In genomic region chr12:130041983-130042812, GRCh38 we compare ENCODE assay signal across 8 cellular contexts.
DNase-seq lines count a peak whose midpoint lies in the region; ATAC-seq and TF ChIP-seq lines count a peak whose summit lies in the region.

No MANE protein-coding gene starts in this region.

- TF ChIP-seq CTCF in CD4-positive, alpha-beta T cell (IDR thresholded peaks at IDR 0.05) = peak; percentile 59

- H3K4me1 Mint-ChIP-seq in CD4-positive, alpha-beta T cell (ENCODE audit: low read depth) = no peaks in the 10 kb centered on the region

- POLR2A ChIA-PET in CD4-positive, alpha-beta T cell (lab: Charles Lee) = no interaction called here

- intact Hi-C loops in CD4-positive, alpha-beta T cell (cut with DNase I, micrococcal nuclease) = no loop called here

- H3K4me3 Mint-ChIP-seq in CD4-positive, alpha-beta T cell = no peak overlapping the region

- H3K27ac ChIP-seq in CD4-positive, alpha-beta T cell (ENCODE audit: low read depth, low read length) = no peak overlapping the region

- CTCF ChIA-PET in CD4-positive, alpha-beta T cell (lab: Charles Lee) = interaction anchor here (1.3 kb wide), 1 partner anchor 16 kb away, joined by 3 read pairs; no protein-coding TSS in a partner anchor

- H3K27ac Mint-ChIP-seq in CD4-positive, alpha-beta T cell = no peak overlapping the region

- H3K36me3 Mint-ChIP-seq in CD4-positive, alpha-beta T cell (ENCODE audit: low read depth) = no peaks in the 10 kb centered on the region

- ATAC-seq in CD4-positive, alpha-beta T cell (ENCODE audit: poor library complexity) = peak; percentile 34
- no peak for ATAC-seq in GM18505 (IDR thresholded peaks at IDR 0.05; ENCODE audit: unreplicated experiment)
- ATAC-seq in HG02588 (IDR thresholded peaks at IDR 0.05; ENCODE audit: unreplicated experiment) = no peak

- no peak for TF ChIP-seq POLR2A in GM18505 (IDR thresholded peaks at IDR 0.05; ENCODE audit: borderline replicate concordance, extremely low read depth, insufficient read depth, insufficient read length)

- no peaks in the 10 kb centered on the region for H3K9me3 ChIP-seq in CD4-positive, alpha-beta T cell (ENCODE audit: control insufficient read depth, low read length)

- H3K27me3 ChIP-seq in CD4-positive, alpha-beta T cell (ENCODE audit: control insufficient read depth, insufficient read depth, low read length) = peaks cover 41% of the 10 kb centered on the region

- peak in 9 of 10 experiments; percentile 10 to 55 (median 13) for DNase-seq in CD4-positive, alpha-beta T cell
- DNase-seq in NCI-H1092 (lab: John Stamatoyannopoulos, UW) (peak; percentile 31), hypothalamus (lab: John Stamatoyannopoulos, UW) (peak in 49 of 51 donors; percentile 11 to 86 (median 56)), SKM-1 (lab: John Stamatoyannopoulos, UW; ENCODE audit: unreplicated experiment) (no peak)
- DNase-seq in activated T-cell treated with anti-CD3 and anti-CD28 coated beads, Interleukin-2, amount 50 U/mL, for 48 hours = peak; percentile 69 to 76
- peak; percentile 50 for DNase-seq in stimulated activated CD4-positive, alpha-beta T cell treated with anti-CD3 and anti-CD28 coated beads, Interleukin-1b, Interleukin-23, amount 100 ng/mL, for 48 hours

- peaks cover 68% of the 10 kb centered on the region for H3K27me3 Mint-ChIP-seq in CD4-positive, alpha-beta T cell

- no peaks in the 10 kb centered on the region for H3K9me3 Mint-ChIP-seq in CD4-positive, alpha-beta T cell
